1 cellular context compared by ENCODE assay signal in the genomic region with DNA sequence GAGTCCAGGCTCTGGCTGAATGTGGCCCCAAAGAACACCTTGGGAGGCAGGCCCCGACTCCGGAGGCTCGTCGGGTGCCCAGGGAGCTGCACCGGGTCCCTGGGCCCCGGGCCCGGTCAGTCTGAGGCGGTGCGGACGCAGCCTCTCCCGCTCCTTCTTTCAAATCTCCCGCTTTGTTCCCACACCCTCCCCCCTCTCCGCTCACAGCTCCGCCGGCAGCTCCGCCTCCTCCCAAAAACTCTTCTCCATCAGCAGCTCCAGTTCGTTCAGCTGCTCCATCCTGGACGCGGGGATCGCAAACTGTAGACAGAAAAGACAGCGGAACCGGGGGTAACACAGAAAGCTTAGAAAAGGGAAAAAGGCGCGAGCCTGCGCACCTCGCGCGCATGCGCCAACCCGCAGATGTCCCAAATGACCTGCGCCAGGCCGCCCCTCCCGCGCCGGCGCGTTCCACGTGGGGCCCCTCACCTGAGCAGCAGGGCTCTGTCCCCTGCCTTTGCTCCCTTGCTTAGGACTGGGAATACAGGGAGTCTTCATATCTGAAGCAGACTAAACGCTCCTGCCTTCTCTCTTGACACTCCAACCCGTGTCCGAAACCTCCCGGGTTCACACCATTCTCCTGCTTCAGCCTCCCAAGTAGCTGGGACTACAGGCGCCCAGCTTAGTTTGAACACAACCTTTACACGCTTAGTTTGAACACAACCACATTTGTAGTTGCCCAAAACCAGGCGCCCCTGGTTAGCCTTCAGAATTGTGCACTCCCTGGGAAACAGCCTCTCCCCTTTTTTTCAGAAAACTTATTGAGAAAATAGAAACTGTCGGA.
A peak's percentile ranks its signal among the peaks of the same experiment; 100 is the strongest.
TF ChIP-seq lines count a peak whose summit lies in the region.

A gene with protein sequence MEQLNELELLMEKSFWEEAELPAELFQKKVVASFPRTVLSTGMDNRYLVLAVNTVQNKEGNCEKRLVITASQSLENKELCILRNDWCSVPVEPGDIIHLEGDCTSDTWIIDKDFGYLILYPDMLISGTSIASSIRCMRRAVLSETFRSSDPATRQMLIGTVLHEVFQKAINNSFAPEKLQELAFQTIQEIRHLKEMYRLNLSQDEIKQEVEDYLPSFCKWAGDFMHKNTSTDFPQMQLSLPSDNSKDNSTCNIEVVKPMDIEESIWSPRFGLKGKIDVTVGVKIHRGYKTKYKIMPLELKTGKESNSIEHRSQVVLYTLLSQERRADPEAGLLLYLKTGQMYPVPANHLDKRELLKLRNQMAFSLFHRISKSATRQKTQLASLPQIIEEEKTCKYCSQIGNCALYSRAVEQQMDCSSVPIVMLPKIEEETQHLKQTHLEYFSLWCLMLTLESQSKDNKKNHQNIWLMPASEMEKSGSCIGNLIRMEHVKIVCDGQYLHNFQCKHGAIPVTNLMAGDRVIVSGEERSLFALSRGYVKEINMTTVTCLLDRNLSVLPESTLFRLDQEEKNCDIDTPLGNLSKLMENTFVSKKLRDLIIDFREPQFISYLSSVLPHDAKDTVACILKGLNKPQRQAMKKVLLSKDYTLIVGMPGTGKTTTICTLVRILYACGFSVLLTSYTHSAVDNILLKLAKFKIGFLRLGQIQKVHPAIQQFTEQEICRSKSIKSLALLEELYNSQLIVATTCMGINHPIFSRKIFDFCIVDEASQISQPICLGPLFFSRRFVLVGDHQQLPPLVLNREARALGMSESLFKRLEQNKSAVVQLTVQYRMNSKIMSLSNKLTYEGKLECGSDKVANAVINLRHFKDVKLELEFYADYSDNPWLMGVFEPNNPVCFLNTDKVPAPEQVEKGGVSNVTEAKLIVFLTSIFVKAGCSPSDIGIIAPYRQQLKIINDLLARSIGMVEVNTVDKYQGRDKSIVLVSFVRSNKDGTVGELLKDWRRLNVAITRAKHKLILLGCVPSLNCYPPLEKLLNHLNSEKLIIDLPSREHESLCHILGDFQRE (minus strand): TSS at position 388 of the 823 bp plus-strand sequence. CDS start 109 bp downstream, at position 279.

TF ChIP-seq in HepG2, 621 proteins besides CTCF, POLR2A, EP300 and RAD21 (continued from another document and continues in another):
- TF ChIP-seq, protein P1, sequence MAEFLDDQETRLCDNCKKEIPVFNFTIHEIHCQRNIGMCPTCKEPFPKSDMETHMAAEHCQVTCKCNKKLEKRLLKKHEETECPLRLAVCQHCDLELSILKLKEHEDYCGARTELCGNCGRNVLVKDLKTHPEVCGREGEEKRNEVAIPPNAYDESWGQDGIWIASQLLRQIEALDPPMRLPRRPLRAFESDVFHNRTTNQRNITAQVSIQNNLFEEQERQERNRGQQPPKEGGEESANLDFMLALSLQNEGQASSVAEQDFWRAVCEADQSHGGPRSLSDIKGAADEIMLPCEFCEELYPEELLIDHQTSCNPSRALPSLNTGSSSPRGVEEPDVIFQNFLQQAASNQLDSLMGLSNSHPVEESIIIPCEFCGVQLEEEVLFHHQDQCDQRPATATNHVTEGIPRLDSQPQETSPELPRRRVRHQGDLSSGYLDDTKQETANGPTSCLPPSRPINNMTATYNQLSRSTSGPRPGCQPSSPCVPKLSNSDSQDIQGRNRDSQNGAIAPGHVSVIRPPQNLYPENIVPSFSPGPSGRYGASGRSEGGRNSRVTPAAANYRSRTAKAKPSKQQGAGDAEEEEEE (CRISPR knock-in tag; IDR thresholded peaks at IDR 0.05; ENCODE audit: borderline replicate concordance): no peak
- TF ChIP-seq YY1 (IDR thresholded peaks at IDR 0.05; ENCODE audit: insufficient read depth, insufficient replicate concordance, low read depth, low read length) (no peak), REPIN1 (CRISPR knock-in tag; IDR thresholded peaks at IDR 0.05; ENCODE audit: borderline replicate concordance, low read depth) (peak; percentile 43; the same call in 1 of the 2 replicates), FOSL2 (CRISPR knock-in tag; IDR thresholded peaks at IDR 0.05) (no peak; the same call in 1 of the 2 replicates), ELF3 (CRISPR knock-in tag; IDR thresholded peaks at IDR 0.05) (0 out of 2 replicates have a peak, but pooled peaks have one; percentile 39), ZNF160 (CRISPR knock-in tag; IDR thresholded peaks at IDR 0.05) (no peak; the same call in 1 of the 2 replicates), SOX5 (CRISPR knock-in tag; IDR thresholded peaks at IDR 0.05; ENCODE audit: borderline replicate concordance) (no peak), ZSCAN22 (CRISPR knock-in tag; IDR thresholded peaks at IDR 0.05) (peak; percentile 27; the same call in 1 of the 2 replicates), HNRNPLL (IDR thresholded peaks at IDR 0.05; ENCODE audit: low read depth, low read length, poor library complexity, severe bottlenecking) (no peak), ZNF558 (CRISPR knock-in tag; IDR thresholded peaks at IDR 0.05; ENCODE audit: borderline replicate concordance) (peak; percentile 73; the same call in 1 of the 2 replicates), ZNF672 (CRISPR knock-in tag; IDR thresholded peaks at IDR 0.05) (no peak), PRMT3 (CRISPR knock-in tag; IDR thresholded peaks at IDR 0.05; ENCODE audit: borderline replicate concordance, low read depth) (peak; percentile 84; the same call in 1 of the 2 replicates), ZNF136 (CRISPR knock-in tag; IDR thresholded peaks at IDR 0.05; ENCODE audit: low read depth) (peak; percentile 83; the same call in 1 of the 2 replicates), JUNB (CRISPR knock-in tag; IDR thresholded peaks at IDR 0.05; ENCODE audit: borderline replicate concordance) (peak; percentile 49; the same call in 1 of the 2 replicates), ZNF776 (CRISPR knock-in tag; IDR thresholded peaks at IDR 0.05) (peak; percentile 84), TRIM24 (CRISPR knock-in tag; IDR thresholded peaks at IDR 0.05) (no peak), ZIK1 (CRISPR knock-in tag; IDR thresholded peaks at IDR 0.05; ENCODE audit: borderline replicate concordance, low read depth) (peak; percentile 45; the same call in 1 of the 2 replicates), NFIC (IDR thresholded peaks at IDR 0.05; ENCODE audit: low read length) (no peak), ZNF616 (CRISPR knock-in tag; IDR thresholded peaks at IDR 0.05; ENCODE audit: low read depth) (peak; percentile 68; the same call in 1 of the 2 replicates), ZFP90 (CRISPR knock-in tag; IDR thresholded peaks at IDR 0.05; ENCODE audit: borderline replicate concordance) (no peak), HOXD1 (CRISPR knock-in tag; IDR thresholded peaks at IDR 0.05) (no peak), TAF15 (IDR thresholded peaks at IDR 0.05; ENCODE audit: low read depth, low read length, poor library complexity, severe bottlenecking) (no peak), POLR2G (IDR thresholded peaks at IDR 0.05; ENCODE audit: low read depth, low read length) (peak; percentile 76), ADNP (CRISPR knock-in tag; IDR thresholded peaks at IDR 0.05) (no peak), RAD51 (IDR thresholded peaks at IDR 0.05; ENCODE audit: borderline replicate concordance) (no peak), MIER3 (CRISPR knock-in tag; IDR thresholded peaks at IDR 0.05; ENCODE audit: borderline replicate concordance) (no peak), FOXO1 (CRISPR knock-in tag; IDR thresholded peaks at IDR 0.05) (no peak)
- TF ChIP-seq, protein P2, sequence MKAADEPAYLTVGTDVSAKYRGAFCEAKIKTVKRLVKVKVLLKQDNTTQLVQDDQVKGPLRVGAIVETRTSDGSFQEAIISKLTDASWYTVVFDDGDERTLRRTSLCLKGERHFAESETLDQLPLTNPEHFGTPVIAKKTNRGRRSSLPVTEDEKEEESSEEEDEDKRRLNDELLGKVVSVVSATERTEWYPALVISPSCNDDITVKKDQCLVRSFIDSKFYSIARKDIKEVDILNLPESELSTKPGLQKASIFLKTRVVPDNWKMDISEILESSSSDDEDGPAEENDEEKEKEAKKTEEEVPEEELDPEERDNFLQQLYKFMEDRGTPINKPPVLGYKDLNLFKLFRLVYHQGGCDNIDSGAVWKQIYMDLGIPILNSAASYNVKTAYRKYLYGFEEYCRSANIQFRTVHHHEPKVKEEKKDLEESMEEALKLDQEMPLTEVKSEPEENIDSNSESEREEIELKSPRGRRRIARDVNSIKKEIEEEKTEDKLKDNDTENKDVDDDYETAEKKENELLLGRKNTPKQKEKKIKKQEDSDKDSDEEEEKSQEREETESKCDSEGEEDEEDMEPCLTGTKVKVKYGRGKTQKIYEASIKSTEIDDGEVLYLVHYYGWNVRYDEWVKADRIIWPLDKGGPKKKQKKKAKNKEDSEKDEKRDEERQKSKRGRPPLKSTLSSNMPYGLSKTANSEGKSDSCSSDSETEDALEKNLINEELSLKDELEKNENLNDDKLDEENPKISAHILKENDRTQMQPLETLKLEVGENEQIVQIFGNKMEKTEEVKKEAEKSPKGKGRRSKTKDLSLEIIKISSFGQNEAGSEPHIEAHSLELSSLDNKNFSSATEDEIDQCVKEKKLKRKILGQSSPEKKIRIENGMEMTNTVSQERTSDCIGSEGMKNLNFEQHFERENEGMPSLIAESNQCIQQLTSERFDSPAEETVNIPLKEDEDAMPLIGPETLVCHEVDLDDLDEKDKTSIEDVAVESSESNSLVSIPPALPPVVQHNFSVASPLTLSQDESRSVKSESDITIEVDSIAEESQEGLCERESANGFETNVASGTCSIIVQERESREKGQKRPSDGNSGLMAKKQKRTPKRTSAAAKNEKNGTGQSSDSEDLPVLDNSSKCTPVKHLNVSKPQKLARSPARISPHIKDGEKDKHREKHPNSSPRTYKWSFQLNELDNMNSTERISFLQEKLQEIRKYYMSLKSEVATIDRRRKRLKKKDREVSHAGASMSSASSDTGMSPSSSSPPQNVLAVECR (CRISPR knock-in tag; IDR thresholded peaks at IDR 0.05; ENCODE audit: borderline replicate concordance): peak; percentile 98
- TF ChIP-seq, protein P3, sequence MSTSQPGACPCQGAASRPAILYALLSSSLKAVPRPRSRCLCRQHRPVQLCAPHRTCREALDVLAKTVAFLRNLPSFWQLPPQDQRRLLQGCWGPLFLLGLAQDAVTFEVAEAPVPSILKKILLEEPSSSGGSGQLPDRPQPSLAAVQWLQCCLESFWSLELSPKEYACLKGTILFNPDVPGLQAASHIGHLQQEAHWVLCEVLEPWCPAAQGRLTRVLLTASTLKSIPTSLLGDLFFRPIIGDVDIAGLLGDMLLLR (CRISPR knock-in tag; IDR thresholded peaks at IDR 0.05): peak; percentile 91
- TF ChIP-seq, protein P4, sequence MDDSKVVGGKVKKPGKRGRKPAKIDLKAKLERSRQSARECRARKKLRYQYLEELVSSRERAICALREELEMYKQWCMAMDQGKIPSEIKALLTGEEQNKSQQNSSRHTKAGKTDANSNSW (CRISPR knock-in tag; IDR thresholded peaks at IDR 0.05; ENCODE audit: borderline replicate concordance): no peak
- TF ChIP-seq, protein P5, sequence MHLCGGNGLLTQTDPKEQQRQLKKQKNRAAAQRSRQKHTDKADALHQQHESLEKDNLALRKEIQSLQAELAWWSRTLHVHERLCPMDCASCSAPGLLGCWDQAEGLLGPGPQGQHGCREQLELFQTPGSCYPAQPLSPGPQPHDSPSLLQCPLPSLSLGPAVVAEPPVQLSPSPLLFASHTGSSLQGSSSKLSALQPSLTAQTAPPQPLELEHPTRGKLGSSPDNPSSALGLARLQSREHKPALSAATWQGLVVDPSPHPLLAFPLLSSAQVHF (CRISPR knock-in tag; IDR thresholded peaks at IDR 0.05): no peak
- TF ChIP-seq, protein P6, sequence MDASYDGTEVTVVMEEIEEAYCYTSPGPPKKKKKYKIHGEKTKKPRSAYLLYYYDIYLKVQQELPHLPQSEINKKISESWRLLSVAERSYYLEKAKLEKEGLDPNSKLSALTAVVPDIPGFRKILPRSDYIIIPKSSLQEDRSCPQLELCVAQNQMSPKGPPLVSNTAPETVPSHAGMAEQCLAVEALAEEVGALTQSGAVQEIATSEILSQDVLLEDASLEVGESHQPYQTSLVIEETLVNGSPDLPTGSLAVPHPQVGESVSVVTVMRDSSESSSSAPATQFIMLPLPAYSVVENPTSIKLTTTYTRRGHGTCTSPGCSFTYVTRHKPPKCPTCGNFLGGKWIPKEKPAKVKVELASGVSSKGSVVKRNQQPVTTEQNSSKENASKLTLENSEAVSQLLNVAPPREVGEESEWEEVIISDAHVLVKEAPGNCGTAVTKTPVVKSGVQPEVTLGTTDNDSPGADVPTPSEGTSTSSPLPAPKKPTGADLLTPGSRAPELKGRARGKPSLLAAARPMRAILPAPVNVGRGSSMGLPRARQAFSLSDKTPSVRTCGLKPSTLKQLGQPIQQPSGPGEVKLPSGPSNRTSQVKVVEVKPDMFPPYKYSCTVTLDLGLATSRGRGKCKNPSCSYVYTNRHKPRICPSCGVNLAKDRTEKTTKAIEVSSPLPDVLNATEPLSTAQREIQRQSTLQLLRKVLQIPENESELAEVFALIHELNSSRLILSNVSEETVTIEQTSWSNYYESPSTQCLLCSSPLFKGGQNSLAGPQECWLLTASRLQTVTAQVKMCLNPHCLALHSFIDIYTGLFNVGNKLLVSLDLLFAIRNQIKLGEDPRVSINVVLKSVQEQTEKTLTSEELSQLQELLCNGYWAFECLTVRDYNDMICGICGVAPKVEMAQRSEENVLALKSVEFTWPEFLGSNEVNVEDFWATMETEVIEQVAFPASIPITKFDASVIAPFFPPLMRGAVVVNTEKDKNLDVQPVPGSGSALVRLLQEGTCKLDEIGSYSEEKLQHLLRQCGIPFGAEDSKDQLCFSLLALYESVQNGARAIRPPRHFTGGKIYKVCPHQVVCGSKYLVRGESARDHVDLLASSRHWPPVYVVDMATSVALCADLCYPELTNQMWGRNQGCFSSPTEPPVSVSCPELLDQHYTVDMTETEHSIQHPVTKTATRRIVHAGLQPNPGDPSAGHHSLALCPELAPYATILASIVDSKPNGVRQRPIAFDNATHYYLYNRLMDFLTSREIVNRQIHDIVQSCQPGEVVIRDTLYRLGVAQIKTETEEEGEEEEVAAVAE (CRISPR knock-in tag; IDR thresholded peaks at IDR 0.05; ENCODE audit: borderline replicate concordance): no peak
- TF ChIP-seq, protein P7, sequence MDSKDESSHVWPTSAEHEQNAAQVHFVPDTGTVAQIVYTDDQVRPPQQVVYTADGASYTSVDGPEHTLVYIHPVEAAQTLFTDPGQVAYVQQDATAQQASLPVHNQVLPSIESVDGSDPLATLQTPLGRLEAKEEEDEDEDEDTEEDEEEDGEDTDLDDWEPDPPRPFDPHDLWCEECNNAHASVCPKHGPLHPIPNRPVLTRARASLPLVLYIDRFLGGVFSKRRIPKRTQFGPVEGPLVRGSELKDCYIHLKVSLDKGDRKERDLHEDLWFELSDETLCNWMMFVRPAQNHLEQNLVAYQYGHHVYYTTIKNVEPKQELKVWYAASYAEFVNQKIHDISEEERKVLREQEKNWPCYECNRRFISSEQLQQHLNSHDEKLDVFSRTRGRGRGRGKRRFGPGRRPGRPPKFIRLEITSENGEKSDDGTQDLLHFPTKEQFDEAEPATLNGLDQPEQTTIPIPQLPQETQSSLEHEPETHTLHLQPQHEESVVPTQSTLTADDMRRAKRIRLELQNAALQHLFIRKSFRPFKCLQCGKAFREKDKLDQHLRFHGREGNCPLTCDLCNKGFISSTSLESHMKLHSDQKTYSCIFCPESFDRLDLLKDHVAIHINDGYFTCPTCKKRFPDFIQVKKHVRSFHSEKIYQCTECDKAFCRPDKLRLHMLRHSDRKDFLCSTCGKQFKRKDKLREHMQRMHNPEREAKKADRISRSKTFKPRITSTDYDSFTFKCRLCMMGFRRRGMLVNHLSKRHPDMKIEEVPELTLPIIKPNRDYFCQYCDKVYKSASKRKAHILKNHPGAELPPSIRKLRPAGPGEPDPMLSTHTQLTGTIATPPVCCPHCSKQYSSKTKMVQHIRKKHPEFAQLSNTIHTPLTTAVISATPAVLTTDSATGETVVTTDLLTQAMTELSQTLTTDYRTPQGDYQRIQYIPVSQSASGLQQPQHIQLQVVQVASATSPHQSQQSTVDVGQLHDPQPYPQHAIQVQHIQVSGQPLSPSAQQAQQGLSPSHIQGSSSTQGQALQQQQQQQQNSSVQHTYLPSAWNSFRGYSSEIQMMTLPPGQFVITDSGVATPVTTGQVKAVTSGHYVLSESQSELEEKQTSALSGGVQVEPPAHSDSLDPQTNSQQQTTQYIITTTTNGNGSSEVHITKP (CRISPR knock-in tag; IDR thresholded peaks at IDR 0.05; ENCODE audit: low read depth): no peak
